ENCODE assay signal across 11 cellular contexts in the genomic region with DNA sequence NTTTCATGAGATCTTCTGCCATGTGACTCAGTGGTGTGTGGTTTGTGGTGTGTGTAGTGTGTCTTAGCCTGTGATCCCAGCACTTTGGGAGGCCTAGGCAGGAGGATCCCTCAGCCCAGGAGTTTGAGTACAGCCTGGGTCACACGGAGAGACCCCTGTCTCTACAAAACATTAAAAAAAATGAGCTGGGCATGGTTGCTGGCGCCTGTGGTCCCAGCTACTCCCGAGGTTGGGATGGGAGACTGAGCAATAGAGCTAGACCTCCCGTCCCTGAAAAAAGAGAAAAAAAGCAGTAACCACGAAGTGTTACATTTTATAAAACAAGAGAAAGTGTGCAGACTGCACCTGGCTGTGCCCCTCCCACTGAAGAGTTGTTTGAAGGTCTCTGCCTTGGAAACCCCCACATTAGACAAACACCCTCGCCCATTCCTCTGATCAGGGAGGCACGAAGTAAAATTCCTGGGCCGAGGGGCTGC. TPM values are rescaled to one million over a fixed set of nuclear protein-coding genes. Genes with fewer than 3 reads are reported as not detected.
DNase-seq lines count a peak whose midpoint lies in the region; ATAC-seq and TF ChIP-seq lines count a peak whose summit lies in the region.
"Had no signal": no experiment of that assay in that cellular context is flagged by ENCODE, and none has a peak within 500 bp of the region (broad histone marks: within the 10 kb centered on the region; RNA-seq: fewer than 3 reads in every experiment).

No MANE protein-coding gene starts in this region.

- H3K27ac Mint-ChIP-seq in CD4-positive, alpha-beta T cell = peak overlapping the region; percentile 77
- H3K27ac Mint-ChIP-seq in activated T-helper 17 cell treated with anti-CD3 and anti-CD28 coated beads, Interleukin-2, amount 50 U/mL, for 72 hours = peak overlapping the region; percentile 78
- H3K27ac Mint-ChIP-seq in mesothelial cell of epicardium = peak overlapping the region; percentile 71

- H3K4me1 ChIP-seq in HEK293 (ENCODE audit: control insufficient read depth, insufficient read depth, low read length) = no peaks in the 10 kb centered on the region

- DNase-seq in CD4-positive, alpha-beta T cell = no peak
- DNase-seq in mesothelial cell of epicardium (ENCODE audit: low spot score in 2 of 2, unreplicated experiment in 2 of 2) (no peak), amniotic stem cell (lab: John Stamatoyannopoulos, UW) (no peak), dedifferentiated amniotic fluid mesenchymal stem cell (ENCODE audit: extremely low spot score) (no peak)
- DNase-seq: dermis blood vessel endothelial cell, NCI-H187 treated with DMSO at 0.1 percent for 48 hours had no signal

- CTCF ChIA-PET in CD4-positive, alpha-beta T cell (lab: Charles Lee) = no interaction called here
- CTCF ChIA-PET in HEK293 (lab: Yijun Ruan, JAX) = interaction anchor here (0.6 to 1.7 kb wide), 5 partner anchors 15 to 264 kb away, joined by 3 to 6 read pairs (median 4); no protein-coding TSS in a partner anchor

- no peaks in the 10 kb centered on the region for H3K36me3 Mint-ChIP-seq in CD4-positive, alpha-beta T cell (ENCODE audit: low read depth)
- H3K36me3 Mint-ChIP-seq in activated T-helper 17 cell treated with anti-CD3 and anti-CD28 coated beads, Interleukin-2, amount 50 U/mL, for 72 hours (ENCODE audit: low read depth) = peaks cover 9% of the 10 kb centered on the region
- no peaks in the 10 kb centered on the region for H3K36me3 Mint-ChIP-seq in mesothelial cell of epicardium

- H3K4me3 ChIP-seq in HEK293 (ENCODE audit: low read depth, low read length) = no peak overlapping the region
- H3K4me3 ChIP-seq: mucosa of descending colon had no signal

- H3K4me3 Mint-ChIP-seq in CD4-positive, alpha-beta T cell = peak overlapping the region; percentile 48
- no peak overlapping the region for H3K4me3 Mint-ChIP-seq in activated T-helper 17 cell treated with anti-CD3 and anti-CD28 coated beads, Interleukin-2, amount 50 U/mL, for 72 hours
- H3K4me3 Mint-ChIP-seq in mesothelial cell of epicardium = no peak overlapping the region

- no peaks in the 10 kb centered on the region for H3K9me3 Mint-ChIP-seq in CD4-positive, alpha-beta T cell
- H3K9me3 Mint-ChIP-seq in activated T-helper 17 cell treated with anti-CD3 and anti-CD28 coated beads, Interleukin-2, amount 50 U/mL, for 72 hours = no peaks in the 10 kb centered on the region
- H3K9me3 Mint-ChIP-seq in mesothelial cell of epicardium = no peaks in the 10 kb centered on the region

- no peak overlapping the region for H3K27ac ChIP-seq in CD4-positive, alpha-beta T cell (ENCODE audit: low read depth, low read length)
- H3K27ac ChIP-seq in HEK293 (ENCODE audit: extremely low read depth, low read depth, low read length) = no peak overlapping the region

- POLR2A ChIA-PET in CD4-positive, alpha-beta T cell (lab: Charles Lee) = interaction anchor here (0.9 to 1.4 kb wide), 2 partner anchors 21 to 140 kb away, joined by 4 to 6 read pairs; a partner anchor contains a TSS
- POLR2A ChIA-PET in HEK293 (lab: Yijun Ruan, JAX) = interaction anchor here (1.3 kb wide), 1 partner anchor 11 kb away, joined by 4 read pairs; no protein-coding TSS in a partner anchor

- no peaks in the 10 kb centered on the region for H3K27me3 ChIP-seq in CD4-positive, alpha-beta T cell (ENCODE audit: control insufficient read depth, insufficient read depth, low read length)

- intact Hi-C loops in CD4-positive, alpha-beta T cell (cut with DNase I, micrococcal nuclease) = no loop called here

- TF ChIP-seq CTCF in CD4-positive, alpha-beta T cell (IDR thresholded peaks at IDR 0.05) = no peak
- no peak for TF ChIP-seq CTCF in HEK293 (tag by site-specific recombination; IDR thresholded peaks at IDR 0.05)
- TF ChIP-seq CTCF in mesothelial cell of epicardium (IDR thresholded peaks at IDR 0.05; ENCODE audit: unreplicated experiment) = no peak

- no peaks in the 10 kb centered on the region for H3K36me3 ChIP-seq in HEK293 (ENCODE audit: control insufficient read depth in 2 of 2, insufficient read depth in 1 of 2, low read length in 2 of 2)

- no peaks in the 10 kb centered on the region for H3K9me3 ChIP-seq in CD4-positive, alpha-beta T cell (ENCODE audit: control insufficient read depth, low read length)
- no peaks in the 10 kb centered on the region for H3K9me3 ChIP-seq in HEK293 (ENCODE audit: control insufficient read depth, insufficient read depth, low read depth, low read length)
- H3K9me3 ChIP-seq: mucosa of descending colon had no signal

- H3K4me1 Mint-ChIP-seq in CD4-positive, alpha-beta T cell (ENCODE audit: low read depth) = peaks cover 33% of the 10 kb centered on the region
- peaks cover 13% of the 10 kb centered on the region for H3K4me1 Mint-ChIP-seq in activated T-helper 17 cell treated with anti-CD3 and anti-CD28 coated beads, Interleukin-2, amount 50 U/mL, for 72 hours
- peaks cover 9% of the 10 kb centered on the region for H3K4me1 Mint-ChIP-seq in mesothelial cell of epicardium

- H3K27me3 Mint-ChIP-seq in CD4-positive, alpha-beta T cell = no peaks in the 10 kb centered on the region
- H3K27me3 Mint-ChIP-seq in activated T-helper 17 cell treated with anti-CD3 and anti-CD28 coated beads, Interleukin-2, amount 50 U/mL, for 72 hours = peaks cover 4% of the 10 kb centered on the region
- H3K27me3 Mint-ChIP-seq in mesothelial cell of epicardium (ENCODE audit: low read depth) = peaks cover 10% of the 10 kb centered on the region

- ATAC-seq in CD4-positive, alpha-beta T cell (ENCODE audit: poor library complexity) = peak; percentile 62
- ATAC-seq in activated T-helper 17 cell treated with anti-CD3 and anti-CD28 coated beads, Interleukin-2, amount 50 U/mL, for 72 hours (replicated peaks) = peak; percentile 68
- no peak for ATAC-seq in HG03469 (IDR thresholded peaks at IDR 0.05; ENCODE audit: unreplicated experiment)
- ATAC-seq: mucosa of descending colon had no signal

TF ChIP-seq in HEK293, 187 proteins besides CTCF, POLR2A, EP300 and RAD21:
- TF ChIP-seq, protein P1, sequence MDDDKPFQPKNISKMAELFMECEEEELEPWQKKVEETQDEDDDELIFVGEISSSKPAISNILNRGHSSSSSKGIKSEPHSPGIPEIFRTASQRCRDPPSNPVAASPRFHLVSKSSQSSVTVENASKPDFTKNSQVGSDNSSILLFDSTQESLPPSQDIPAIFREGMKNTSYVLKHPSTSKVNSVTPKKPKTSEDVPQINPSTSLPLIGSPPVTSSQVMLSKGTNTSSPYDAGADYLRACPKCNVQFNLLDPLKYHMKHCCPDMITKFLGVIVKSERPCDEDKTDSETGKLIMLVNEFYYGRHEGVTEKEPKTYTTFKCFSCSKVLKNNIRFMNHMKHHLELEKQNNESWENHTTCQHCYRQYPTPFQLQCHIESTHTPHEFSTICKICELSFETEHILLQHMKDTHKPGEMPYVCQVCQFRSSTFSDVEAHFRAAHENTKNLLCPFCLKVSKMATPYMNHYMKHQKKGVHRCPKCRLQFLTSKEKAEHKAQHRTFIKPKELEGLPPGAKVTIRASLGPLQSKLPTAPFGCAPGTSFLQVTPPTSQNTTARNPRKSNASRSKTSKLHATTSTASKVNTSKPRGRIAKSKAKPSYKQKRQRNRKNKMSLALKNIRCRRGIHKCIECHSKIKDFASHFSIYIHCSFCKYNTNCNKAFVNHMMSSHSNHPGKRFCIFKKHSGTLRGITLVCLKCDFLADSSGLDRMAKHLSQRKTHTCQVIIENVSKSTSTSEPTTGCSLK (tag by site-specific recombination; IDR thresholded peaks at IDR 0.05) = no peak
- TF ChIP-seq ZNF394 (tag by site-specific recombination; IDR thresholded peaks at IDR 0.05; ENCODE audit: borderline replicate concordance) = peak; percentile 68; the same call in 1 of the 2 replicates

RNA-seq across cellular contexts. Expression of a gene that starts 21.2 kb away (rescaled TPM):
- 10 to 100 TPM; 46.6 to 74.5 TPM for total RNA-seq in CD4-positive, alpha-beta T cell
- total RNA-seq in activated T-helper 17 cell treated with anti-CD3 and anti-CD28 coated beads, Interleukin-2, amount 50 U/mL, for 72 hours = 10 to 100 TPM; 58.0 to 86.0 TPM
- total RNA-seq in mesothelial cell of epicardium = 61.4 to 122 TPM (median 69.3 TPM) in 3 replicates
- total RNA-seq: dermis blood vessel endothelial cell, subcutaneous adipose tissue had no signal

RNA-seq across cellular contexts. Expression of a gene that starts 49.7 kb away (rescaled TPM):
- total RNA-seq in CD4-positive, alpha-beta T cell = 10 to 100 TPM; 14.9 to 16.9 TPM
- total RNA-seq in activated T-helper 17 cell treated with anti-CD3 and anti-CD28 coated beads, Interleukin-2, amount 50 U/mL, for 72 hours = 10 to 100 TPM; 26.7 to 48.1 TPM
- total RNA-seq in mesothelial cell of epicardium = 42.3 to 43.5 TPM (median 42.5 TPM) in 3 replicates
